ENCODE assay signal across 28 cellular contexts in the genomic region with DNA sequence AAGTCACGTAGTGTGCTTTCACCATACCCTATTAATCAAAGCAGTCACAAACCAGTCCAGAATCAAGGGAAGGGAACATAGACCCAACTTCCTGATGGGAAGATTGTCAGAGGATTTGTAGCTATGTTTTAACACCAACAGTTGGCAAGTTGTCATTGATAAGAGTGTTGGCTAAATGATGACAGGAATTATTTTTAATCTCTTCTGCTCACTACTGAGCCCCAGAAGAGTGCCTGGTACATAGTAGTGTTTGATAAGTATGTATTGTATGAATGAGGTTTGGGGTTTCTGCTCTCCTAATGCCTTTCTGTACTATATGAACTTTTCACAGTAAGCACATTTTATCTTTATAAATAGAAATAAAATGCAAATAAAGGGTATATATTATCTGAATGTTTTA.
"Had no signal": no experiment of that assay in that cellular context is flagged by ENCODE, and none has a peak within 500 bp of the region (broad histone marks: within the 10 kb centered on the region; RNA-seq: fewer than 3 reads in every experiment).

No MANE protein-coding gene starts in this region.

- H3K9ac ChIP-seq: neural progenitor cell, parathyroid adenoma had no signal

- ATAC-seq: lower lobe of right lung; natural killer cell; right lobe of liver; stimulated activated memory B cell treated with anti-CD40 and anti-IgM and Interleukin-4, amounts not matched to agents 10 μg/mL and 1 μg/mL and 100 μg/mL, for 72 hours; stimulated activated naive CD8-positive, alpha-beta T cell treated with anti-CD3 and anti-CD28 coated beads, Interleukin-15, Interleukin-2, amounts not matched to agents 100 U/mL and 50 U/mL, for 24 hours had no signal

- DNase-seq: hypothalamus; immature natural killer cell; kidney; lower lobe of right lung; mammary epithelial cell; mesenchymal stem cell; naive B cell; natural killer cell; nephron progenitor cell; occipital lobe; psoas muscle; right lobe of liver; stimulated activated CD4-positive, alpha-beta T cell treated with anti-CD3 and anti-CD28 coated beads, Interleukin-1b, Interleukin-23, amount 100 ng/mL, for 48 hours; stimulated activated CD4-positive, alpha-beta T cell treated with anti-CD3 and anti-CD28 coated beads, Interleukin-2, amount 100 ng/mL, for 48 hours; stimulated activated CD4-positive, alpha-beta T cell treated with anti-CD3 and anti-CD28 coated beads, Interleukin-4, amount 100 ng/mL, for 4 hours; stimulated activated CD8-positive, alpha-beta memory T cell treated with anti-CD3 and anti-CD28 coated beads, Interleukin-4, amount 100 ng/mL, for 48 hours; stimulated activated naive CD8-positive, alpha-beta T cell treated with anti-CD3 and anti-CD28 coated beads, Interleukin-15, Interleukin-2, amounts not matched to agents 100 U/mL and 50 U/mL, for 24 hours; stomach; testis; thyroid gland; transverse colon; upper lobe of left lung had no signal

- H3K4me1 ChIP-seq: lower lobe of right lung, neural progenitor cell, parathyroid adenoma, right lobe of liver, testis, thyroid gland, transverse colon had no signal

- H3K9me3 ChIP-seq: lower lobe of right lung, neutrophil, psoas muscle, right lobe of liver, stomach, testis, thyroid gland, transverse colon, upper lobe of left lung, vagina had no signal

- H3K27ac ChIP-seq: lower lobe of right lung, neural progenitor cell, neutrophil, parathyroid adenoma, psoas muscle, right lobe of liver, stomach, testis, thyroid gland, transverse colon, upper lobe of left lung, vagina had no signal

- H2AFZ ChIP-seq: neural progenitor cell, parathyroid adenoma had no signal

- H3K36me3 ChIP-seq: neural progenitor cell had no signal

- H3K4me2 ChIP-seq: neural progenitor cell, smooth muscle cell had no signal

- H3K4me3 ChIP-seq: lower lobe of right lung, neural progenitor cell, psoas muscle, right lobe of liver, smooth muscle cell, stomach, testis, thyroid gland, transverse colon, upper lobe of left lung, vagina had no signal

- H3K27me3 ChIP-seq: neural progenitor cell, neutrophil, right lobe of liver, stomach, testis, thyroid gland, transverse colon, upper lobe of left lung, vagina had no signal
